Comparison of ENCODE assay signal across 11 cellular contexts in genomic region chr9:131097948-131098278, GRCh38. TPM values are rescaled to one million over a fixed set of nuclear protein-coding genes. Genes with fewer than 3 reads are reported as not detected.
DNase-seq lines count a peak whose midpoint lies in the region; ATAC-seq and TF ChIP-seq lines count a peak whose summit lies in the region.
"Had no signal": no experiment of that assay in that cellular context is flagged by ENCODE, and none has a peak within 500 bp of the region (broad histone marks: within the 10 kb centered on the region; RNA-seq: fewer than 3 reads in every experiment).

No MANE protein-coding gene starts in this region.

- H3K27ac ChIP-seq in 22Rv1 (peak overlapping the region; percentile 70; the same call in 1 of the 2 replicates), right atrium auricular region (peak overlapping the region; percentile 43 to 61), parathyroid adenoma (peak overlapping the region; percentile 65)

- H3K27ac Mint-ChIP-seq in WTC11: peak overlapping the region; percentile 70; the same call in 1 of the 2 replicates

- H3K9me3 Mint-ChIP-seq in WTC11: no peaks in the 10 kb centered on the region

- no peaks in the 10 kb centered on the region for H3K27me3 ChIP-seq in right atrium auricular region
- no peaks in the 10 kb centered on the region for H3K27me3 ChIP-seq in parathyroid adenoma (ENCODE audit: control insufficient read depth, insufficient read depth, low read length)

- H3K27me3 Mint-ChIP-seq in WTC11 (ENCODE audit: low read depth): peaks cover 6% of the 10 kb centered on the region

- no peak overlapping the region for H2AFZ ChIP-seq in parathyroid adenoma

- H3K4me3 Mint-ChIP-seq in WTC11: peak overlapping the region; percentile 79

- DNase-seq in WTC11 (ENCODE audit: low spot score) (no peak), right atrium auricular region (ENCODE audit: low spot score) (no peak), NCI-H1092 treated with DMSO at 0.1 percent for 48 hours (lab: John Stamatoyannopoulos, UW) (no peak), DMS 273 treated with DMSO at 0.1 percent for 48 hours (lab: John Stamatoyannopoulos, UW) (no peak)
- DNase-seq: activated CD4-positive, CD25-positive, alpha-beta regulatory T cell; activated T-cell treated with anti-CD3 and anti-CD28 coated beads for 4 hours; SK-N-SH had no signal

- H3K4me3 ChIP-seq in right atrium auricular region (peak overlapping the region in 1 of 2 donors; percentile 71), parathyroid adenoma (ENCODE audit: low read depth, low read length) (no peak overlapping the region)

- H3K9me3 ChIP-seq in right atrium auricular region (no peaks in the 10 kb centered on the region), parathyroid adenoma (ENCODE audit: control insufficient read depth, low read length) (no peaks in the 10 kb centered on the region)
- H3K9me3 ChIP-seq: SK-N-SH had no signal

- CTCF ChIA-PET in WTC11 (lab: Charles Lee): interaction anchor here (0.6 to 4.1 kb wide), 8 partner anchors 12 to 252 kb away, joined by 3 to 18 read pairs (median 7); no protein-coding TSS in a partner anchor

- H3K79me2 ChIP-seq in parathyroid adenoma: no peaks in the 10 kb centered on the region

- H3K4me1 Mint-ChIP-seq in WTC11: peaks cover 53% of the 10 kb centered on the region

- H3K9ac ChIP-seq in parathyroid adenoma: no peak overlapping the region
- H3K9ac ChIP-seq: SK-N-SH had no signal

- H3K36me3 Mint-ChIP-seq in WTC11: peaks cover 2% of the 10 kb centered on the region; the same call in 1 of the 2 replicates

- TF ChIP-seq CTCF in 22Rv1 (IDR thresholded peaks at IDR 0.05) (no peak), WTC11 (IDR thresholded peaks at IDR 0.05) (no peak), right atrium auricular region (IDR thresholded peaks at IDR 0.05) (no peak), parathyroid adenoma (IDR thresholded peaks at IDR 0.05) (no peak)

- H3K4me2 ChIP-seq in parathyroid adenoma (ENCODE audit: low read length): peak overlapping the region; percentile 75
- H3K4me2 ChIP-seq: SK-N-SH had no signal

- H3K4me1 ChIP-seq in right atrium auricular region (peaks cover 0 to 62% of the 10 kb centered on the region in 2 donors), parathyroid adenoma (peaks cover 28% of the 10 kb centered on the region)

- ATAC-seq in WTC11: no peak
- no peak for ATAC-seq in GM21390 (IDR thresholded peaks at IDR 0.05; ENCODE audit: unreplicated experiment)
- ATAC-seq in activated CD4-positive, CD25-positive, alpha-beta regulatory T cell treated with anti-CD3 and anti-CD28 coated beads, Interleukin-2, amount 50 U/mL, for 24 hours: no peak

- POLR2A ChIA-PET in WTC11 (lab: Charles Lee): interaction anchor here (0.6 to 1.6 kb wide), 4 partner anchors 12 to 344 kb away, joined by 3 to 7 read pairs (median 4); partner anchors contain the start of gene NUP214

- H3K36me3 ChIP-seq in right atrium auricular region (no peaks in the 10 kb centered on the region), parathyroid adenoma (ENCODE audit: control insufficient read depth, insufficient read depth, low read length) (no peaks in the 10 kb centered on the region)

TF ChIP-seq in WTC11, 78 proteins besides CTCF, POLR2A, EP300 and RAD21:
- no peak for TF ChIP-seq ZSCAN18 (CRISPR knock-in tag; IDR thresholded peaks at IDR 0.05)
- no peak for TF ChIP-seq JAZF1 (CRISPR knock-in tag; IDR thresholded peaks at IDR 0.05)
- no peak for TF ChIP-seq FOXP1 (CRISPR knock-in tag; IDR thresholded peaks at IDR 0.05; ENCODE audit: borderline replicate concordance)
- no peak for TF ChIP-seq SMAD3 (CRISPR knock-in tag; IDR thresholded peaks at IDR 0.05; ENCODE audit: borderline replicate concordance)
- TF ChIP-seq ZNF396 (CRISPR knock-in tag; IDR thresholded peaks at IDR 0.05; ENCODE audit: borderline replicate concordance): no peak
- no peak for TF ChIP-seq AR (CRISPR knock-in tag; IDR thresholded peaks at IDR 0.05)
- TF ChIP-seq CBFB (CRISPR knock-in tag; IDR thresholded peaks at IDR 0.05; ENCODE audit: low read depth): no peak
- no peak for TF ChIP-seq HMGA2 (CRISPR knock-in tag; IDR thresholded peaks at IDR 0.05)
- no peak for TF ChIP-seq ZNF232 (CRISPR knock-in tag; IDR thresholded peaks at IDR 0.05)
- TF ChIP-seq PRDM15 (CRISPR knock-in tag; IDR thresholded peaks at IDR 0.05): no peak
TF ChIP-seq in WTC11: peak in this region for 0.

RNA-seq across cellular contexts. Expression of gene AIF1L, which starts 1.6 kb away (rescaled TPM):
- total RNA-seq in WTC11 (2021) (103 to 109 TPM (median 106 TPM) in 3 replicates), right atrium auricular region (10 to 100 TPM; 15.4 to 27.3 TPM)

RNA-seq across cellular contexts. Expression of gene NUP214, which starts 27.5 kb away (rescaled TPM):
- total RNA-seq in WTC11 (2021) (39.9 to 42.8 TPM (median 41.8 TPM) in 3 replicates), right atrium auricular region (10 to 100 TPM; 29.5 to 31.6 TPM)
